Comparison of ENCODE assay signal across 20 cellular contexts in the genomic region with DNA sequence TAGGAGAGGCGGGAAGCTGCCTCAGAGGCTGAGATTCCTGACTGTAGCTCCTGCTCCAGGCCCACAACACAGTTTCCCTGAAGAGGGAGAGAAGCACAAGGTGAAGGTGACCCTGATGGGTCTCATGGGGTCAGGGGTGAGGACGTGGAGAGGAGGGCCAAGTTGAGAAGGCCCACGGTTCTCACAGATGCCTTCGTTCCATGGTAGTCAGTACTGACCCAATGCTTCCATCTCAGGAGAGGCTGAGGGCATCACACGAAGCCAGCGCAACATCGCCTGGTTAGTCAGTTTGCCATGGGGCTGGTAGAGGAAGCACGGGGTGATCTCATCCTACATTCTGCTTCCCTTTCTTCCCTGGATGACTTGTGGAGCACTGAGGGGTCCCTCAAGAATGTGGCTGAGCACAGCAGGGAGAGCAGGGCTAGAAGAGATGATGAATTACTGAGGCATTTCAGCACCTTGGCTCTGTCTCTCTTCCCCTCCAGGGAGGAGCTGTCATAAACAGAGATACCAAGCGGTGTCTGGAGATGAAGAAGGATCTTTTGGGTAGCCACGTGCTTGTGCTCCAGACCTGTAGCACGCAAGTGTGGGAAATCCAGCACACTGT. TPM values are rescaled to one million over a fixed set of nuclear protein-coding genes. Genes with fewer than 3 reads are reported as not detected.
DNase-seq lines count a peak whose midpoint lies in the region; ATAC-seq, FAIRE-seq and TF ChIP-seq lines count a peak whose summit lies in the region.
"Had no signal": no experiment of that assay in that cellular context is flagged by ENCODE, and none has a peak within 500 bp of the region (broad histone marks: within the 10 kb centered on the region; RNA-seq: fewer than 3 reads in every experiment).

No MANE protein-coding gene starts in this region.

- FAIRE-seq in urothelium cell line (lab: Jason Lieb, UNC) = peak; percentile 71
- FAIRE-seq: K562 had no signal

- no peaks in the 10 kb centered on the region for H3K9me1 ChIP-seq in IMR-90 (ENCODE audit: insufficient read depth, low read length)

- TF ChIP-seq CTCF in MCF 10A (IDR thresholded peaks at IDR 0.05; ENCODE audit: unreplicated experiment) (no peak), breast epithelium (IDR thresholded peaks at IDR 0.05) (no peak), IMR-90 (conservative IDR thresholded peaks at IDR 0.05; ENCODE audit: low read depth, low read length) (no peak), osteocyte (IDR thresholded peaks at IDR 0.05) (no peak)

- H3K14ac ChIP-seq in IMR-90 (replicated peaks; ENCODE audit: low read depth, low read length) = no peak overlapping the region

- H3K4me3 ChIP-seq in breast epithelium = no peak overlapping the region
- H3K4me3 ChIP-seq in IMR-90 (ENCODE audit: insufficient read depth, low read depth, low read length) = no peak overlapping the region
- H3K4me3 ChIP-seq: K562 had no signal

- peaks cover 5% of the 10 kb centered on the region for H3K9me3 Mint-ChIP-seq in MCF 10A (ENCODE audit: unreplicated experiment)
- H3K9me3 Mint-ChIP-seq in osteocyte (ENCODE audit: unreplicated experiment) = no peaks in the 10 kb centered on the region

- TF ChIP-seq POLR2A in breast epithelium (IDR thresholded peaks at IDR 0.05) = no peak
- no peak for TF ChIP-seq POLR2A in IMR-90 (IDR thresholded peaks at IDR 0.05; ENCODE audit: low read depth, low read length)

- no peak overlapping the region for H4K8ac ChIP-seq in IMR-90 (ENCODE audit: low read depth in 2 of 2, low read length in 2 of 2)

- H3K4me1 Mint-ChIP-seq in MCF 10A (ENCODE audit: insufficient read depth, unreplicated experiment) = peaks cover 4% of the 10 kb centered on the region
- H3K4me1 Mint-ChIP-seq in osteocyte (ENCODE audit: unreplicated experiment) = no peaks in the 10 kb centered on the region

- H2AK9ac ChIP-seq in IMR-90 (replicated peaks; ENCODE audit: low read depth, low read length, poor library complexity) = peak overlapping the region; percentile 28

- H3K36me3 Mint-ChIP-seq in MCF 10A (ENCODE audit: insufficient read depth, unreplicated experiment) (peaks cover 6% of the 10 kb centered on the region), osteocyte (ENCODE audit: unreplicated experiment) (no peaks in the 10 kb centered on the region)

- H3K27ac ChIP-seq in breast epithelium (no peak overlapping the region), IMR-90 (ENCODE audit: insufficient read depth, low read length) (no peak overlapping the region)
- H3K27ac ChIP-seq: 22Rv1, HL-60 had no signal

- no peak overlapping the region for H2AFZ ChIP-seq in IMR-90 (replicated peaks; ENCODE audit: low read length, poor library complexity)

- 20% methylated on average over 2 of the region's 11 CpGs; no CpG with 5 or more reads in 1 of the 2 experiments for WGBS in IMR-90 (ENCODE audit: extremely low coverage in 2 of 2, insufficient read length in 1 of 2), 2 experiments

- no peak overlapping the region for H2BK15ac ChIP-seq in IMR-90 (ENCODE audit: low read depth, low read length)

- H3K9ac ChIP-seq in IMR-90 (ENCODE audit: low read depth, low read length) = no peak overlapping the region

- no peak overlapping the region for H3K56ac ChIP-seq in IMR-90 (ENCODE audit: extremely low read depth, insufficient read depth, low read length)

- no peak overlapping the region for H4K91ac ChIP-seq in IMR-90 (ENCODE audit: insufficient read depth, low read depth, low read length)

- TF ChIP-seq RAD21 in IMR-90 (IDR thresholded peaks at IDR 0.05; ENCODE audit: low read length) = no peak

- H3K27me3 Mint-ChIP-seq in MCF 10A (ENCODE audit: insufficient read depth, unreplicated experiment) = peaks cover 69% of the 10 kb centered on the region
- H3K27me3 Mint-ChIP-seq in osteocyte (ENCODE audit: unreplicated experiment) = peaks cover 6% of the 10 kb centered on the region

- H2BK20ac ChIP-seq in IMR-90 (ENCODE audit: low read depth, low read length) = no peak overlapping the region

- H3K9me3 ChIP-seq in breast epithelium = no peaks in the 10 kb centered on the region
- no peaks in the 10 kb centered on the region for H3K9me3 ChIP-seq in IMR-90 (ENCODE audit: control insufficient read depth, insufficient read depth, low read length)

- in situ Hi-C loops in IMR-90 (cut with MboI; ENCODE audit: low sequenced_read_pairs) = no loop called here

- H4K5ac ChIP-seq in IMR-90 (ENCODE audit: low read depth, low read length) = no peak overlapping the region

- H3K4me1 ChIP-seq in breast epithelium = no peaks in the 10 kb centered on the region
- H3K4me1 ChIP-seq in IMR-90 (ENCODE audit: control insufficient read depth, insufficient read depth, low read length) = no peaks in the 10 kb centered on the region

- no peaks in the 10 kb centered on the region for H3K36me3 ChIP-seq in breast epithelium
- no peaks in the 10 kb centered on the region for H3K36me3 ChIP-seq in IMR-90 (ENCODE audit: control insufficient read depth, insufficient read depth, low read length)

- DNase-seq in MCF 10A (ENCODE audit: unreplicated experiment) (no peak), breast epithelium (ENCODE audit: low spot score in 2 of 2) (no peak), IMR-90 (no peak), iPS-NIHi7 (ENCODE audit: extremely low spot score) (peak; percentile 24), urothelium cell line (ENCODE audit: low spot score) (no peak), AG08396 (ENCODE audit: low spot score) (no peak), osteocyte (ENCODE audit: extremely low spot score, unreplicated experiment) (no peak)
- no peak for DNase-seq in activated naive CD4-positive, alpha-beta T cell (lab: John Stamatoyannopoulos, UW)
- DNase-seq: C1 segment of cervical spinal cord, NCI-H1417 treated with DMSO at 0.1 percent for 48 hours, NCI-H2029, NCI-H2171, NCI-H446 treated with DMSO at 0.1 percent for 48 hours, NCI-H748 treated with DMSO at 0.1 percent for 48 hours, PC-3 had no signal

- H2BK5ac ChIP-seq in IMR-90 (ENCODE audit: low read depth, low read length, poor library complexity, severe bottlenecking) = no peak overlapping the region

- dilution Hi-C loops in IMR-90 (cut with HindIII; ENCODE audit: low sequenced_read_pairs, unreplicated experiment) = no loop called here

- no peak overlapping the region for H3K4ac ChIP-seq in IMR-90 (ENCODE audit: low read depth, low read length)

- H3K27ac Mint-ChIP-seq in MCF 10A (ENCODE audit: low read depth, unreplicated experiment) (peak overlapping the region; percentile 33), osteocyte (ENCODE audit: unreplicated experiment) (no peak overlapping the region)

- no peak for ATAC-seq in IMR-90 (ENCODE audit: low read depth)
- ATAC-seq: HCT116, K562, PC-3 had no signal

- H3K4me3 Mint-ChIP-seq in MCF 10A (ENCODE audit: unreplicated experiment) (no peak overlapping the region), osteocyte (ENCODE audit: unreplicated experiment) (no peak overlapping the region)

- intact Hi-C loops in MCF 10A (cut with micrococcal nuclease) (no loop called here), breast epithelium (cut with DNase I; ENCODE audit: low total_unique reads) (no loop called here), IMR-90 (cut with micrococcal nuclease) (no loop called here)

- BruUV-seq in MCF 10A (replicated peaks; lab: Mats Ljungman, UMichigan) = no TSS peak
- no TSS peak for BruUV-seq in IMR-90 (replicated peaks; lab: Mats Ljungman, UMichigan)

- H3K4me2 ChIP-seq in IMR-90 (ENCODE audit: low read depth, low read length) = no peak overlapping the region

- H3K23ac ChIP-seq in IMR-90 (ENCODE audit: low read depth, low read length) = no peak overlapping the region

- POLR2A ChIA-PET in MCF 10A (lab: Yijun Ruan, JAX) (no interaction called here), IMR-90 (lab: Charles Lee; ENCODE audit: unreplicated experiment) (no interaction called here)

- no peaks in the 10 kb centered on the region for H4K20me1 ChIP-seq in IMR-90 (ENCODE audit: insufficient read depth, low read length)

- CTCF ChIA-PET in MCF 10A (lab: Yijun Ruan, JAX) (interaction anchor here (0.7 to 1.2 kb wide), 2 partner anchors 14 to 18 kb away, joined by 3 to 4 read pairs; no protein-coding TSS in a partner anchor), IMR-90 (lab: Yijun Ruan, JAX) (no interaction called here)

- H3K27me3 ChIP-seq in breast epithelium (no peaks in the 10 kb centered on the region), IMR-90 (ENCODE audit: control insufficient read depth, insufficient read depth, low read length) (peaks cover 2% of the 10 kb centered on the region; the same call in 1 of the 2 replicates)

- H3K79me1 ChIP-seq in IMR-90 (ENCODE audit: low read depth in 1 of 2, low read length in 2 of 2) = no peaks in the 10 kb centered on the region

- H3K18ac ChIP-seq in IMR-90 (ENCODE audit: low read depth, low read length) = no peak overlapping the region

- no peak overlapping the region for H2AK5ac ChIP-seq in IMR-90 (ENCODE audit: low read depth, low read length)

- H2BK120ac ChIP-seq in IMR-90 (ENCODE audit: low read depth, low read length) = no peak overlapping the region

TF ChIP-seq in IMR-90, 13 proteins besides CTCF, POLR2A, EP300 and RAD21 (continues in another document):
- TF ChIP-seq, protein P1, sequence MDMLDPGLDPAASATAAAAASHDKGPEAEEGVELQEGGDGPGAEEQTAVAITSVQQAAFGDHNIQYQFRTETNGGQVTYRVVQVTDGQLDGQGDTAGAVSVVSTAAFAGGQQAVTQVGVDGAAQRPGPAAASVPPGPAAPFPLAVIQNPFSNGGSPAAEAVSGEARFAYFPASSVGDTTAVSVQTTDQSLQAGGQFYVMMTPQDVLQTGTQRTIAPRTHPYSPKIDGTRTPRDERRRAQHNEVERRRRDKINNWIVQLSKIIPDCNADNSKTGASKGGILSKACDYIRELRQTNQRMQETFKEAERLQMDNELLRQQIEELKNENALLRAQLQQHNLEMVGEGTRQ (IDR thresholded peaks at IDR 0.05; ENCODE audit: low read depth, low read length) = no peak
- TF ChIP-seq CEBPB (IDR thresholded peaks at IDR 0.05; ENCODE audit: low read depth, low read length) (no peak), MAZ (IDR thresholded peaks at IDR 0.05; ENCODE audit: borderline replicate concordance, low read depth, low read length) (no peak), RCOR1 (IDR thresholded peaks at IDR 0.05; ENCODE audit: insufficient replicate concordance, low read length) (no peak), FOS (IDR thresholded peaks at IDR 0.05; ENCODE audit: low read depth, low read length) (no peak), CHD1 (IDR thresholded peaks at IDR 0.05; ENCODE audit: low read depth, low read length) (no peak), SMC3 (IDR thresholded peaks at IDR 0.05; ENCODE audit: low read depth, low read length) (no peak), RFX5 (IDR thresholded peaks at IDR 0.05; ENCODE audit: low read depth, low read length) (no peak), NFE2L2 (IDR thresholded peaks at IDR 0.05; ENCODE audit: low read depth, low read length) (no peak), MAFK (IDR thresholded peaks at IDR 0.05; ENCODE audit: low read depth, low read length) (no peak)

RNA-seq across cellular contexts. Expression of gene GALNT8, which starts 51.9 kb away (rescaled TPM):
- not detected in 2 replicates for total RNA-seq in MCF 10A (2022)
- 1 to 10 TPM; 1.3 to 2.7 (median 1.6) TPM for total RNA-seq in breast epithelium
- not detected in 2 replicates for total RNA-seq in IMR-90 (2012; rRNA removed)
- not detected in 2 replicates for polyA plus RNA-seq in IMR-90 (2012; rRNA removed)
- polyA plus RNA-seq in IMR-90 (2012; cell fraction: cytosol; rRNA removed) = not detected in 2 replicates
- polyA plus RNA-seq in IMR-90 (2012; cell fraction: nucleus; rRNA removed; ENCODE audit: low replicate concordance) = 0.01 TPM in 1 of 2 replicates, not detected in the other
- 0.16 and 0.21 TPM in 2 replicates for total RNA-seq in osteocyte
- total RNA-seq: PC-3, SK-MEL-5 had no signal
